ENCODE assay signal across 13 cellular contexts in genomic region chr20:22511943-22512910, GRCh38.
DNase-seq lines count a peak whose midpoint lies in the region; ATAC-seq, FAIRE-seq and TF ChIP-seq lines count a peak whose summit lies in the region.
"Had no signal": no experiment of that assay in that cellular context is flagged by ENCODE, and none has a peak within 500 bp of the region (broad histone marks: within the 10 kb centered on the region; RNA-seq: fewer than 3 reads in every experiment).

No MANE protein-coding gene starts in this region.

- intact Hi-C loops in endothelial cell of umbilical vein (cut with micrococcal nuclease) (loop anchor here (5.0 kb wide), 2 partner anchors 60 to 75 kb away; no protein-coding TSS in a partner anchor), prostate gland (cut with DNase I) (no loop called here)

- H3K4me2 ChIP-seq in endothelial cell of umbilical vein (ENCODE audit: insufficient read depth, low read length): peak overlapping the region; percentile 27

- H3K4me3 ChIP-seq in HUES48 (ENCODE audit: low read depth, low read length) (no peak overlapping the region), endothelial cell of umbilical vein (replicated peaks in 1 of 3; ENCODE audit: insufficient read depth in 1 of 3, low read depth in 1 of 3, low read length in 3 of 3) (no peak overlapping the region), prostate gland (no peak overlapping the region)

- H4K20me1 ChIP-seq in endothelial cell of umbilical vein (replicated peaks; ENCODE audit: control insufficient read depth, extremely low read depth, insufficient read depth, low read length): no peaks in the 10 kb centered on the region

- H3K27ac Mint-ChIP-seq in stimulated activated naive B cell treated with anti-CD40 and anti-IgM and Interleukin-4, amounts not matched to agents 10 μg/mL and 1 μg/mL and 100 μg/mL, for 72 hours: no peak overlapping the region
- H3K27ac Mint-ChIP-seq: activated T-cell treated with anti-CD3 and anti-CD28 coated beads, Interleukin-2, amount 50 U/mL, for 24 hours had no signal

- H3K4me1 ChIP-seq in HUES48 (ENCODE audit: control insufficient read depth, insufficient read depth, low read length) (no peaks in the 10 kb centered on the region), endothelial cell of umbilical vein (ENCODE audit: control insufficient read depth, extremely low read depth, insufficient read depth, low read length) (peaks cover 13% of the 10 kb centered on the region), prostate gland (replicated peaks) (no peaks in the 10 kb centered on the region)

- H3K36me3 ChIP-seq in HUES48 (ENCODE audit: control insufficient read depth, insufficient read depth, low read length) (no peaks in the 10 kb centered on the region), endothelial cell of umbilical vein (ENCODE audit: control insufficient read depth in 2 of 2, extremely low read depth in 1 of 2, insufficient read depth in 2 of 2, low read length in 2 of 2) (no peaks in the 10 kb centered on the region), prostate gland (no peaks in the 10 kb centered on the region)

- H3K9me1 ChIP-seq in endothelial cell of umbilical vein (replicated peaks; ENCODE audit: control insufficient read depth, extremely low read depth, insufficient read depth, low read length): no peaks in the 10 kb centered on the region

- no peaks in the 10 kb centered on the region for H3K9me3 Mint-ChIP-seq in stimulated activated naive B cell treated with anti-CD40 and anti-IgM and Interleukin-4, amounts not matched to agents 10 μg/mL and 1 μg/mL and 100 μg/mL, for 72 hours
- H3K9me3 Mint-ChIP-seq: activated T-cell treated with anti-CD3 and anti-CD28 coated beads, Interleukin-2, amount 50 U/mL, for 24 hours had no signal

- peaks cover 11 to 16% of the 10 kb centered on the region in 2 donors for H3K27me3 Mint-ChIP-seq in stimulated activated naive B cell treated with anti-CD40 and anti-IgM and Interleukin-4, amounts not matched to agents 10 μg/mL and 1 μg/mL and 100 μg/mL, for 72 hours

- 37% methylated on average over 17 of the region's 17 CpGs for WGBS in prostate gland

- no peaks in the 10 kb centered on the region for H3K4me1 Mint-ChIP-seq in stimulated activated naive B cell treated with anti-CD40 and anti-IgM and Interleukin-4, amounts not matched to agents 10 μg/mL and 1 μg/mL and 100 μg/mL, for 72 hours

- H3K27ac ChIP-seq in HUES48 (ENCODE audit: low read depth, low read length): peak overlapping the region; percentile 82
- no peak overlapping the region for H3K27ac ChIP-seq in endothelial cell of umbilical vein (ENCODE audit: insufficient read depth, low read depth, low read length)
- H3K27ac ChIP-seq in prostate gland: no peak overlapping the region

- CTCF ChIA-PET in endothelial cell of umbilical vein (lab: Charles Lee): interaction anchor here (2.0 kb wide), 1 partner anchor 59 kb away, joined by 7 read pairs; no protein-coding TSS in a partner anchor

- no peak for ATAC-seq in stimulated activated naive B cell treated with anti-CD40 and anti-IgM and Interleukin-4, amounts not matched to agents 10 μg/mL and 1 μg/mL and 100 μg/mL, for 72 hours (replicated peaks)
- no peak for ATAC-seq in GM18517 (IDR thresholded peaks at IDR 0.05; ENCODE audit: unreplicated experiment)
- ATAC-seq: esophagus mucosa had no signal

- BruUV-seq in endothelial cell of umbilical vein (replicated peaks; lab: Mats Ljungman, UMichigan): no TSS peak

- TF ChIP-seq POLR2A in endothelial cell of umbilical vein (IDR thresholded peaks at IDR 0.05; ENCODE audit: low read depth, low read length) (no peak), prostate gland (IDR thresholded peaks at IDR 0.05) (no peak)

- H3K36me3 Mint-ChIP-seq in stimulated activated naive B cell treated with anti-CD40 and anti-IgM and Interleukin-4, amounts not matched to agents 10 μg/mL and 1 μg/mL and 100 μg/mL, for 72 hours: peaks cover 0 to 1% of the 10 kb centered on the region in 2 donors

- POLR2A ChIA-PET in endothelial cell of umbilical vein (lab: Charles Lee): no interaction called here

- H3K9ac ChIP-seq in HUES48 (ENCODE audit: low read depth, low read length) (no peak overlapping the region), endothelial cell of umbilical vein (replicated peaks; ENCODE audit: extremely low read depth, insufficient read depth, low read length) (no peak overlapping the region)

- TF ChIP-seq CTCF in endothelial cell of umbilical vein (IDR thresholded peaks at IDR 0.05; ENCODE audit: extremely low read depth in 1 of 2, insufficient read depth in 1 of 2, low read depth in 1 of 2, low read length in 2 of 2) (no peak), prostate gland (IDR thresholded peaks at IDR 0.05) (no peak)

- peak; percentile 79 for FAIRE-seq in endothelial cell of umbilical vein (lab: Jason Lieb, UNC)
- FAIRE-seq: GM12892 had no signal

- no peaks in the 10 kb centered on the region for H3K79me2 ChIP-seq in endothelial cell of umbilical vein (ENCODE audit: control insufficient read depth, insufficient read depth, low read length)

- DNase-seq in NCI-H526 (lab: John Stamatoyannopoulos, UW) (peak; percentile 30 to 62), endothelial cell of umbilical vein (ENCODE audit: low read depth, low spot score) (peak; percentile 85), prostate gland (ENCODE audit: low spot score) (peak; percentile 40), cerebellar nuclear complex (lab: John Stamatoyannopoulos, UW) (no peak)
- DNase-seq in stimulated activated naive B cell treated with anti-CD40 and anti-IgM and Interleukin-4, amounts not matched to agents 10 μg/mL and 1 μg/mL and 100 μg/mL, for 72 hours: no peak
- no peak for DNase-seq in activated CD8-positive, alpha-beta memory T cell treated with anti-CD3 and anti-CD28 coated beads, Interleukin-2, amount 50 U/mL, for 48 hours
- DNase-seq: activated T-cell treated with anti-CD3 and anti-CD28 coated beads, Interleukin-2, amount 50 U/mL, for 24 hours; KG1; stimulated activated CD4-positive, alpha-beta T cell treated with anti-CD3 and anti-CD28 coated beads, Interleukin-4, amount 100 ng/mL, for 4 hours had no signal

- H3K9me3 ChIP-seq in HUES48 (ENCODE audit: control insufficient read depth, insufficient read depth, low read length): no peaks in the 10 kb centered on the region
- H3K9me3 ChIP-seq in endothelial cell of umbilical vein (replicated peaks; ENCODE audit: control insufficient read depth, insufficient read depth, low read length): no peaks in the 10 kb centered on the region
- no peaks in the 10 kb centered on the region for H3K9me3 ChIP-seq in prostate gland

- no peak overlapping the region for H3K4me3 Mint-ChIP-seq in stimulated activated naive B cell treated with anti-CD40 and anti-IgM and Interleukin-4, amounts not matched to agents 10 μg/mL and 1 μg/mL and 100 μg/mL, for 72 hours
- H3K4me3 Mint-ChIP-seq: activated T-cell treated with anti-CD3 and anti-CD28 coated beads, Interleukin-2, amount 50 U/mL, for 24 hours had no signal

- peaks cover 4% of the 10 kb centered on the region; the same call in 1 of the 2 replicates for H3K27me3 ChIP-seq in HUES48 (ENCODE audit: control insufficient read depth, insufficient read depth, low read length)
- H3K27me3 ChIP-seq in endothelial cell of umbilical vein (ENCODE audit: control insufficient read depth in 2 of 2, insufficient read depth in 2 of 2, low read length in 2 of 2): peaks cover 4 to 5% of the 10 kb centered on the region in 2 experiments
- H3K27me3 ChIP-seq in prostate gland (replicated peaks; ENCODE audit: insufficient read depth): no peaks in the 10 kb centered on the region

- H2AFZ ChIP-seq in endothelial cell of umbilical vein (ENCODE audit: low read depth, low read length): no peak overlapping the region

- dilution Hi-C loops in endothelial cell of umbilical vein (cut with MboI; ENCODE audit: extremely low pct_ligation_motif_present, low sequenced_read_pairs): no loop called here

TF ChIP-seq in endothelial cell of umbilical vein, 7 proteins besides CTCF, POLR2A, EP300 and RAD21:
- TF ChIP-seq EZH2 (IDR thresholded peaks at IDR 0.05; ENCODE audit: borderline replicate concordance, low read depth, low read length, severe bottlenecking) (no peak), JUN (IDR thresholded peaks at IDR 0.05; ENCODE audit: borderline replicate concordance, insufficient read depth, insufficient read length, low read depth) (peak; percentile 34), MYC (IDR thresholded peaks at IDR 0.05; ENCODE audit: low read depth, low read length) (no peak), POLR2AphosphoS5 (IDR thresholded peaks at IDR 0.05; ENCODE audit: insufficient read depth, low read depth, low read length) (peak; percentile 65), GATA2 (IDR thresholded peaks at IDR 0.05; ENCODE audit: insufficient read depth, insufficient read length, low read depth, low read length) (peak; percentile 71), FOS (IDR thresholded peaks at IDR 0.05; ENCODE audit: borderline replicate concordance, insufficient read depth, low read length) (peak; percentile 83), MAX (IDR thresholded peaks at IDR 0.05; ENCODE audit: insufficient read depth, insufficient read length) (no peak)

Comparison
In these comparisons a context has a peak if more than half of its experiments do, and no peak if none do; other contexts are left out.
1. DNase-seq: peak in NCI-H526 (2 of 2), endothelial cell of umbilical vein (single experiment) and prostate gland (single experiment); none in stimulated activated naive B cell treated with anti-CD40 and anti-IgM and Interleukin-4, amounts not matched to agents 10 μg/mL and 1 μg/mL and 100 μg/mL, for 72 hours (single experiment), cerebellar nuclear complex (0 of 2) and activated CD8-positive, alpha-beta memory T cell treated with anti-CD3 and anti-CD28 coated beads, Interleukin-2, amount 50 U/mL, for 48 hours (single experiment).